ENCODE assay signal across 11 cellular contexts in the genomic region with DNA sequence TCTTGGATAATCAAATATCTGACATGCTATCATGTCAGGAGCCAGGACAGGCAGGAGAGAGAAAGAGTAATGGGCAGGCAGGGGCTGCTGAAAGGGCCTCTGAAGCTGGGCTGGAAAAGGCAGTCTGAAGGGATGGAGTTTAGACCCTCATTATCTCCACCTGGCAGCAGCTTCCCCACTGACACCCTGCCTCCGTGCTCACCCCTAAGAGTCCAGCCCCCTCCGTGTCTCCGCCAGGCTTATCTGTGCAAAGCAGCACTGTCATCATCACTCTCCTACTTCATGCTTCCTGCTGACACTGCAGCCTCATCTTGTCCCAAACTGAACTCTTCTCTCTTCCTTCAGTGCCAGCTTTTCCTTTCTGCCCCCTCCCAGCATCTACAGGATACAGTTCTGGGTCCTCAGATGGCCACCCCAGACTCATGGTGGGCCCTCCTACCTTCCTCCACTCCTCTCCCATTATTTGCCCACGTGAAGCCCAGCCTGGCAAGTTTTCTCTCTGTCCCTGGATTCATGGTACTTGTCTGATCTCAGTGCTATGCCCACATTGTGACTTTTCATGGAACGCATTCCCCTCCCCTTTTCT.
DNase-seq lines count a peak whose midpoint lies in the region; ATAC-seq and TF ChIP-seq lines count a peak whose summit lies in the region.
"Had no signal": no experiment of that assay in that cellular context is flagged by ENCODE, and none has a peak within 500 bp of the region (broad histone marks: within the 10 kb centered on the region; RNA-seq: fewer than 3 reads in every experiment).

No MANE protein-coding gene starts in this region.

- peaks cover 17% of the 10 kb centered on the region for H3K4me1 Mint-ChIP-seq in activated naive CD4-positive, alpha-beta T cell treated with anti-CD3 and anti-CD28 coated beads for 36 hours (ENCODE audit: low read depth)
- peaks cover 2% of the 10 kb centered on the region for H3K4me1 Mint-ChIP-seq in activated naive CD4-positive, alpha-beta T cell treated with anti-CD3 and anti-CD28 coated beads, Interleukin-2, amount 10 ng/mL, durations not matched to agents 7 days and 5 days

- CTCF ChIA-PET in activated naive CD4-positive, alpha-beta T cell treated with anti-CD3 and anti-CD28 coated beads for 36 hours (lab: Charles Lee), result interaction anchor here (0.6 to 2.4 kb wide), 11 partner anchors 13 to 117 kb away, joined by 3 to 12 read pairs (median 3); a partner anchor contains a TSS
- CTCF ChIA-PET in activated naive CD4-positive, alpha-beta T cell treated with anti-CD3 and anti-CD28 coated beads, Interleukin-2, amount 10 ng/mL, durations not matched to agents 7 days and 5 days (lab: Charles Lee), result interaction anchor here (0.6 to 1.8 kb wide), 7 partner anchors 10 to 117 kb away, joined by 3 to 5 read pairs (median 4); no protein-coding TSS in a partner anchor

- intact Hi-C loops in activated naive CD4-positive, alpha-beta T cell treated with anti-CD3 and anti-CD28 coated beads for 36 hours (cut with micrococcal nuclease), result loop anchor here (2.0 to 5.0 kb wide), 2 partner anchors 67 to 133 kb away; no protein-coding TSS in a partner anchor
- intact Hi-C loops in ovary (cut with DNase I) (loop anchor here in 1 of 4 donors (2.0 to 10.0 kb wide), 2 partner anchors 115 to 141 kb away; no protein-coding TSS in a partner anchor), uterus (cut with DNase I; ENCODE audit: low total_unique reads) (loop anchor here (5.0 kb wide), 1 partner anchor 102 kb away; no protein-coding TSS in a partner anchor)

- 70 to 78% (median 75%) methylated on average over 5 of the region's 5 CpGs for WGBS in ovary, 3 donors

- no peaks in the 10 kb centered on the region for H3K9me3 ChIP-seq in ovary
- no peaks in the 10 kb centered on the region for H3K9me3 ChIP-seq in uterus

- TF ChIP-seq EP300 in ovary (IDR thresholded peaks at IDR 0.05), result no peak

- peaks cover 9% of the 10 kb centered on the region for H3K4me1 ChIP-seq in ovary (ENCODE audit: insufficient read depth)
- peaks cover 7 to 21% of the 10 kb centered on the region in 2 donors for H3K4me1 ChIP-seq in uterus

- peak overlapping the region; percentile 1 for H3K27ac Mint-ChIP-seq in activated naive CD4-positive, alpha-beta T cell treated with anti-CD3 and anti-CD28 coated beads for 36 hours
- no peak overlapping the region for H3K27ac Mint-ChIP-seq in activated naive CD4-positive, alpha-beta T cell treated with anti-CD3 and anti-CD28 coated beads, Interleukin-2, amount 10 ng/mL, durations not matched to agents 7 days and 5 days
- H3K27ac Mint-ChIP-seq: activated T-helper 2 cell treated with anti-CD3 and anti-CD28 coated beads, Interferon-gamma antibody, Interleukin-2, Interleukin-4, amounts not matched to agents 10 μg/mL and 5 μg/mL and 100 μg/mL, durations not matched to agents 14 hours and 24 hours and 36 hours had no signal

- no peak overlapping the region for H3K4me3 Mint-ChIP-seq in activated naive CD4-positive, alpha-beta T cell treated with anti-CD3 and anti-CD28 coated beads for 36 hours
- H3K4me3 Mint-ChIP-seq in activated naive CD4-positive, alpha-beta T cell treated with anti-CD3 and anti-CD28 coated beads, Interleukin-2, amount 10 ng/mL, durations not matched to agents 7 days and 5 days, result no peak overlapping the region

- ATAC-seq in GM21737 (IDR thresholded peaks at IDR 0.05; ENCODE audit: unreplicated experiment), result no peak
- ATAC-seq in GM18870 (IDR thresholded peaks at IDR 0.05; ENCODE audit: unreplicated experiment), result no peak

- no peaks in the 10 kb centered on the region for H3K9me3 Mint-ChIP-seq in activated naive CD4-positive, alpha-beta T cell treated with anti-CD3 and anti-CD28 coated beads for 36 hours
- H3K9me3 Mint-ChIP-seq in activated naive CD4-positive, alpha-beta T cell treated with anti-CD3 and anti-CD28 coated beads, Interleukin-2, amount 10 ng/mL, durations not matched to agents 7 days and 5 days, result no peaks in the 10 kb centered on the region
- H3K9me3 Mint-ChIP-seq: activated T-helper 2 cell treated with anti-CD3 and anti-CD28 coated beads, Interferon-gamma antibody, Interleukin-2, Interleukin-4, amounts not matched to agents 10 μg/mL and 5 μg/mL and 100 μg/mL, durations not matched to agents 14 hours and 24 hours and 36 hours had no signal

- H3K27me3 Mint-ChIP-seq in activated naive CD4-positive, alpha-beta T cell treated with anti-CD3 and anti-CD28 coated beads for 36 hours (ENCODE audit: low read depth), result no peaks in the 10 kb centered on the region
- H3K27me3 Mint-ChIP-seq in activated naive CD4-positive, alpha-beta T cell treated with anti-CD3 and anti-CD28 coated beads, Interleukin-2, amount 10 ng/mL, durations not matched to agents 7 days and 5 days, result no peaks in the 10 kb centered on the region

- TF ChIP-seq POLR2A in ovary (IDR thresholded peaks at IDR 0.05), result no peak
- no peak for TF ChIP-seq POLR2A in uterus (IDR thresholded peaks at IDR 0.05)

- H3K36me3 Mint-ChIP-seq in activated naive CD4-positive, alpha-beta T cell treated with anti-CD3 and anti-CD28 coated beads for 36 hours (ENCODE audit: low read depth), result no peaks in the 10 kb centered on the region
- no peaks in the 10 kb centered on the region for H3K36me3 Mint-ChIP-seq in activated naive CD4-positive, alpha-beta T cell treated with anti-CD3 and anti-CD28 coated beads, Interleukin-2, amount 10 ng/mL, durations not matched to agents 7 days and 5 days

- no peak for TF ChIP-seq CTCF in fibroblast of villous mesenchyme (IDR thresholded peaks at IDR 0.05; ENCODE audit: insufficient read depth, low read depth, low read length)
- TF ChIP-seq CTCF in ovary (IDR thresholded peaks at IDR 0.05), result no peak
- no peak for TF ChIP-seq CTCF in uterus (IDR thresholded peaks at IDR 0.05)

- no peaks in the 10 kb centered on the region for H3K27me3 ChIP-seq in ovary
- H3K27me3 ChIP-seq in uterus, result no peaks in the 10 kb centered on the region

- DNase-seq in activated naive CD4-positive, alpha-beta T cell treated with anti-CD3 and anti-CD28 coated beads for 36 hours, result no peak
- no peak for DNase-seq in activated naive CD4-positive, alpha-beta T cell treated with anti-CD3 and anti-CD28 coated beads, Interleukin-2, amount 10 ng/mL, durations not matched to agents 7 days and 5 days
- DNase-seq in fibroblast of villous mesenchyme (ENCODE audit: low read depth) (peak; percentile 76), ovary (peak in 3 of 5 donors; percentile 34 to 51 (median 35)), uterus (peak; percentile 49 to 50)
- no peak for DNase-seq in activated CD4-positive, alpha-beta T cell treated with anti-CD3 and anti-CD28 coated beads, Interleukin-2, amount 50 U/mL, for 48 hours
- DNase-seq: NCI-H187 treated with DMSO at 0.1 percent for 48 hours; stimulated activated CD4-positive, alpha-beta T cell treated with anti-CD3 and anti-CD28 coated beads, Interleukin-2, amount 100 ng/mL, for 24 hours had no signal

- H3K4me3 ChIP-seq in fibroblast of villous mesenchyme (ENCODE audit: low read depth, low read length) (no peak overlapping the region), ovary (no peak overlapping the region), uterus (no peak overlapping the region)

- H3K36me3 ChIP-seq in ovary (no peaks in the 10 kb centered on the region), uterus (no peaks in the 10 kb centered on the region)

- no peak overlapping the region for H3K27ac ChIP-seq in ovary
- peak overlapping the region; percentile 90 to 91 for H3K27ac ChIP-seq in uterus

Comparison
In these comparisons a context has a peak if more than half of its experiments do, and no peak if none do; other contexts are left out.
1. DNase-seq: peak in fibroblast of villous mesenchyme (single experiment), ovary (3 of 5) and uterus (2 of 2); none in activated naive CD4-positive, alpha-beta T cell treated with anti-CD3 and anti-CD28 coated beads for 36 hours (single experiment), activated naive CD4-positive, alpha-beta T cell treated with anti-CD3 and anti-CD28 coated beads, Interleukin-2, amount 10 ng/mL, durations not matched to agents 7 days and 5 days (single experiment) and activated CD4-positive, alpha-beta T cell treated with anti-CD3 and anti-CD28 coated beads, Interleukin-2, amount 50 U/mL, for 48 hours (0 of 2).
2. H3K27ac ChIP-seq: peak in uterus (2 of 2); none in ovary (0 of 2).